Comparison of ENCODE assay signal across 35 cellular contexts in genomic region chr1:116176306-116176789, GRCh38.
A peak's percentile ranks its signal among the peaks of the same experiment; 100 is the strongest.
DNase-seq lines count a peak whose midpoint lies in the region; ATAC-seq, FAIRE-seq and TF ChIP-seq lines count a peak whose summit lies in the region.
"Had no signal": no experiment of that assay in that cellular context is flagged by ENCODE, and none has a peak within 500 bp of the region (broad histone marks: within the 10 kb centered on the region; RNA-seq: fewer than 3 reads in every experiment).

No MANE protein-coding gene starts in this region.

- no peaks in the 10 kb centered on the region for H3F3A ChIP-seq in GM23338 (replicated peaks; ENCODE audit: low read depth)

- no peak overlapping the region for H3K9ac ChIP-seq in HepG2 (ENCODE audit: insufficient read depth, low read depth, low read length)
- H3K9ac ChIP-seq in colonic mucosa (ENCODE audit: low read depth in 2 of 2, low read length in 2 of 2): no peak overlapping the region
- H3K9ac ChIP-seq: BLaER1; BLaER1 treated with 17β-estradiol and CSF1 and Interleukin-3, amounts not matched to agents 10 nM and 100 nM had no signal

- peak; percentile 77 for FAIRE-seq in HepG2 (lab: Jason Lieb, UNC)
- FAIRE-seq: A204.1, A549, D721Med had no signal

- H3K4me1 Mint-ChIP-seq in GM23338: no peaks in the 10 kb centered on the region
- H3K4me1 Mint-ChIP-seq: B cell; CD14-positive monocyte; CD4-positive, alpha-beta memory T cell; CD4-positive, CD25-positive, alpha-beta regulatory T cell; CD8-positive, alpha-beta memory T cell had no signal

- H3K27ac ChIP-seq in HepG2 (ENCODE audit: extremely low read length, insufficient read depth, low read length) (peak overlapping the region; percentile 66), right lobe of liver (no peak overlapping the region), colonic mucosa (no peak overlapping the region), esophagus muscularis mucosa (replicated peaks in 1 of 4) (no peak overlapping the region), GM23338 (ENCODE audit: low read depth) (no peak overlapping the region)
- H3K27ac ChIP-seq: 22Rv1; A549; BLaER1; BLaER1 treated with 17β-estradiol and CSF1 and Interleukin-3, amounts not matched to agents 10 nM and 100 nM; C4-2B had no signal

- H3K4me1 ChIP-seq in HepG2 (ENCODE audit: insufficient read depth, low read length) (peaks cover 100% of the 10 kb centered on the region), right lobe of liver (peaks cover 0 to 4% (median 0%) of the 10 kb centered on the region in 4 donors), colonic mucosa (no peaks in the 10 kb centered on the region), esophagus muscularis mucosa (no peaks in the 10 kb centered on the region), GM23338 (ENCODE audit: insufficient read depth) (no peaks in the 10 kb centered on the region)
- H3K4me1 ChIP-seq: A549; BE2C; BLaER1; BLaER1 treated with 17β-estradiol and CSF1 and Interleukin-3, amounts not matched to agents 10 nM and 100 nM had no signal

- in situ Hi-C loops in HepG2 (cut with HindIII; ENCODE audit: extremely low pct_ligation_motif_present, low pct_unique_long_range_greater_than_20kb): no loop called here

- CTCF ChIA-PET in HepG2 (lab: Yijun Ruan, JAX; ENCODE audit: low intra/inter-chr PET ratio, low total read pairs): no interaction called here

- H3K4me3 ChIP-seq in HepG2 (replicated peaks in 1 of 3; ENCODE audit: insufficient read depth in 1 of 3, low read depth in 2 of 3, low read length in 3 of 3) (peak overlapping the region in 1 of 3 experiments; percentile 8; a peak in 1 of 6 replicates), right lobe of liver (no peak overlapping the region), colonic mucosa (no peak overlapping the region), esophagus muscularis mucosa (no peak overlapping the region), GM23338 (no peak overlapping the region)
- H3K4me3 ChIP-seq: A549; BLaER1; BLaER1 treated with 17β-estradiol and CSF1 and Interleukin-3, amounts not matched to agents 10 nM and 100 nM had no signal

- no peaks in the 10 kb centered on the region for H3K27me3 Mint-ChIP-seq in GM23338 (ENCODE audit: insufficient read depth, low read depth, poor library complexity)
- H3K27me3 Mint-ChIP-seq: CD4-positive, alpha-beta T cell had no signal

- DNase-seq in HepG2 (ENCODE audit: low spot score) (peak; percentile 62), right lobe of liver (no peak), colonic mucosa (peak; percentile 7), esophagus muscularis mucosa (ENCODE audit: extremely low spot score) (peak; percentile 39), GM23338 (ENCODE audit: low spot score) (no peak)
- DNase-seq: 8988T; ACHN; AML-193; BE2C; C1 segment of cervical spinal cord; Caco-2; Calu3; CD4-positive, alpha-beta memory T cell; CD4-positive, alpha-beta T cell; CD4-positive, CD25-positive, alpha-beta regulatory T cell; CD8-positive, alpha-beta memory T cell; CD8-positive, alpha-beta T cell; COR-L47; DMS 273 treated with DMSO at 0.1 percent for 48 hours; DMS153; DMS53; DMS79; DMS79 treated with DMSO at 0.1 percent for 48 hours; DND-41; EL had no signal

- no peaks in the 10 kb centered on the region for H3K9me3 ChIP-seq in HepG2 (ENCODE audit: low read length)
- H3K9me3 ChIP-seq in right lobe of liver: no peaks in the 10 kb centered on the region
- no peaks in the 10 kb centered on the region for H3K9me3 ChIP-seq in colonic mucosa
- H3K9me3 ChIP-seq in esophagus muscularis mucosa: no peaks in the 10 kb centered on the region
- H3K9me3 ChIP-seq: A549; BE2C; BLaER1; BLaER1 treated with 17β-estradiol and CSF1 and Interleukin-3, amounts not matched to agents 10 nM and 100 nM; Caco-2 had no signal

- H4K20me1 ChIP-seq in HepG2 (ENCODE audit: insufficient read depth, low read length) (no peaks in the 10 kb centered on the region), GM23338 (replicated peaks; ENCODE audit: insufficient read depth) (no peaks in the 10 kb centered on the region; the same call in 1 of the 2 replicates)
- H4K20me1 ChIP-seq: BLaER1; BLaER1 treated with 17β-estradiol and CSF1 and Interleukin-3, amounts not matched to agents 10 nM and 100 nM had no signal

- H3K9me3 Mint-ChIP-seq in GM23338: no peaks in the 10 kb centered on the region
- H3K9me3 Mint-ChIP-seq: CD4-positive, alpha-beta memory T cell; CD4-positive, alpha-beta T cell; CD4-positive, CD25-positive, alpha-beta regulatory T cell; CD8-positive, alpha-beta memory T cell; CD8-positive, alpha-beta T cell had no signal

- no peaks in the 10 kb centered on the region for H3K36me3 Mint-ChIP-seq in GM23338 (ENCODE audit: low read depth)
- H3K36me3 Mint-ChIP-seq: CD14-positive monocyte; CD4-positive, alpha-beta memory T cell; CD4-positive, CD25-positive, alpha-beta regulatory T cell; CD8-positive, alpha-beta memory T cell; CD8-positive, alpha-beta T cell had no signal

- 28% methylated on average over 4 of the region's 4 CpGs for WGBS in HepG2 (ENCODE audit: low lambda C conversion rate)
- WGBS in right lobe of liver (ENCODE audit: insufficient coverage, low coverage, low lambda C conversion rate, missing lambda C conversion rate): 79% methylated on average over 4 of the region's 4 CpGs
- 82% methylated on average over 4 of the region's 4 CpGs for WGBS in esophagus muscularis mucosa

- POLR2A ChIA-PET in HepG2 (lab: Yijun Ruan, JAX): interaction anchor here (1.8 kb wide), 1 partner anchor 23 kb away, joined by 7 read pairs; no protein-coding TSS in a partner anchor

- no peaks in the 10 kb centered on the region for H3K27me3 ChIP-seq in HepG2 (ENCODE audit: control insufficient read depth in 1 of 2, insufficient read depth in 2 of 2, low read length in 2 of 2)
- no peaks in the 10 kb centered on the region for H3K27me3 ChIP-seq in right lobe of liver
- no peaks in the 10 kb centered on the region for H3K27me3 ChIP-seq in colonic mucosa
- peaks cover 0 to 11% (median 0%) of the 10 kb centered on the region in 4 donors for H3K27me3 ChIP-seq in esophagus muscularis mucosa
- H3K27me3 ChIP-seq in GM23338 (ENCODE audit: insufficient read depth): no peaks in the 10 kb centered on the region
- H3K27me3 ChIP-seq: BE2C; BLaER1; BLaER1 treated with 17β-estradiol and CSF1 and Interleukin-3, amounts not matched to agents 10 nM and 100 nM had no signal

- H3K4me2 ChIP-seq in HepG2 (ENCODE audit: low read depth, low read length): peak overlapping the region; percentile 48
- no peak overlapping the region for H3K4me2 ChIP-seq in GM23338
- H3K4me2 ChIP-seq: A549; BLaER1; BLaER1 treated with 17β-estradiol and CSF1 and Interleukin-3, amounts not matched to agents 10 nM and 100 nM had no signal

- intact Hi-C loops in HepG2 (cut with micrococcal nuclease; ENCODE audit: unreplicated experiment) (no loop called here), right lobe of liver (cut with DNase I) (no loop called here), colonic mucosa (cut with DNase I) (loop anchor here (10.0 kb wide), 1 partner anchor 148 kb away; no protein-coding TSS in a partner anchor), esophagus muscularis mucosa (cut with DNase I) (no loop called here)

- ATAC-seq in HepG2 (peak; percentile 66), right lobe of liver (no peak), GM19452 (IDR thresholded peaks at IDR 0.05; ENCODE audit: unreplicated experiment) (no peak), GM23338 (no peak)
- ATAC-seq: A549; CD8-positive, alpha-beta T cell had no signal

- H3K36me3 ChIP-seq in HepG2 (replicated peaks in 1 of 2; ENCODE audit: control insufficient read depth in 1 of 2, insufficient read depth in 2 of 2, low read length in 2 of 2) (no peaks in the 10 kb centered on the region), right lobe of liver (no peaks in the 10 kb centered on the region), colonic mucosa (no peaks in the 10 kb centered on the region), esophagus muscularis mucosa (no peaks in the 10 kb centered on the region), GM23338 (ENCODE audit: insufficient read depth) (no peaks in the 10 kb centered on the region)
- H3K36me3 ChIP-seq: BE2C; BLaER1; BLaER1 treated with 17β-estradiol and CSF1 and Interleukin-3, amounts not matched to agents 10 nM and 100 nM had no signal

- H3K9me2 ChIP-seq in GM23338 (ENCODE audit: insufficient read depth): no peaks in the 10 kb centered on the region; the same call in 1 of the 2 replicates

- TF ChIP-seq POLR2A in HepG2 (IDR thresholded peaks at IDR 0.05; ENCODE audit: insufficient read depth in 1 of 2, low read depth in 2 of 2, low read length in 2 of 2) (no peak), right lobe of liver (IDR thresholded peaks at IDR 0.05) (no peak), esophagus muscularis mucosa (IDR thresholded peaks at IDR 0.05; ENCODE audit: low read depth) (no peak)

- H3K4me3 Mint-ChIP-seq in GM23338: no peak overlapping the region
- H3K4me3 Mint-ChIP-seq: B cell; CD14-positive monocyte; CD4-positive, alpha-beta memory T cell; CD4-positive, alpha-beta T cell; CD4-positive, CD25-positive, alpha-beta regulatory T cell; CD8-positive, alpha-beta memory T cell; CD8-positive, alpha-beta T cell had no signal

- TF ChIP-seq EP300 in HepG2 (IDR thresholded peaks at IDR 0.05; ENCODE audit: low read depth in 2 of 2, low read length in 2 of 2) (peak in 1 of 2 experiments; percentile 80; a peak in 2 of 4 replicates), HepG2 (CRISPR knock-in tag; IDR thresholded peaks at IDR 0.05; ENCODE audit: borderline replicate concordance) (no peak; the same call in 1 of the 2 replicates), esophagus muscularis mucosa (IDR thresholded peaks at IDR 0.05) (no peak)

- no peak for TF ChIP-seq RAD21 in HepG2 (CRISPR knock-in tag; IDR thresholded peaks at IDR 0.05)

- no peak overlapping the region for H2AFZ ChIP-seq in HepG2 (ENCODE audit: low read length)
- H2AFZ ChIP-seq in GM23338: no peak overlapping the region

- H3K27ac Mint-ChIP-seq in GM23338: no peak overlapping the region
- H3K27ac Mint-ChIP-seq: B cell; CD14-positive monocyte; CD4-positive, alpha-beta memory T cell; CD4-positive, alpha-beta T cell; CD4-positive, CD25-positive, alpha-beta regulatory T cell; CD8-positive, alpha-beta memory T cell; CD8-positive, alpha-beta T cell had no signal

- TF ChIP-seq CTCF in HepG2 (CRISPR knock-in tag; IDR thresholded peaks at IDR 0.05): no peak
- TF ChIP-seq CTCF in right lobe of liver (IDR thresholded peaks at IDR 0.05): no peak
- no peak for TF ChIP-seq CTCF in colonic mucosa (IDR thresholded peaks at IDR 0.05)
- TF ChIP-seq CTCF in esophagus muscularis mucosa (IDR thresholded peaks at IDR 0.05): no peak
- TF ChIP-seq CTCF in GM23338 (conservative IDR thresholded peaks at IDR 0.05; ENCODE audit: low read depth in 2 of 2): no peak

- H3K79me2 ChIP-seq in HepG2 (ENCODE audit: insufficient read depth, low read length) (no peaks in the 10 kb centered on the region), GM23338 (replicated peaks; ENCODE audit: insufficient read depth) (no peaks in the 10 kb centered on the region)

- no TSS peak for BruUV-seq in HepG2 (replicated peaks; lab: Mats Ljungman, UMichigan)

TF ChIP-seq in HepG2, 621 proteins besides CTCF, POLR2A, EP300 and RAD21 (continues in another document):
- TF ChIP-seq SP5 (CRISPR knock-in tag; IDR thresholded peaks at IDR 0.05; ENCODE audit: borderline replicate concordance, low read depth): 0 out of 2 replicates have a peak, but pooled peaks have one; percentile 8

TF ChIP-seq in GM23338, 12 proteins besides CTCF, POLR2A, EP300 and RAD21 (continues in another document):
- no peak for TF ChIP-seq NANOG (IDR thresholded peaks at IDR 0.05; ENCODE audit: borderline replicate concordance)
- TF ChIP-seq ZNF331 (CRISPR knock-in tag; IDR thresholded peaks at IDR 0.05; ENCODE audit: low read depth): no peak

Comparison
In these comparisons a context has a peak if more than half of its experiments do, and no peak if none do; other contexts are left out.
1. DNase-seq: peak in HepG2 (single experiment), colonic mucosa (single experiment) and esophagus muscularis mucosa (single experiment); none in right lobe of liver (0 of 3) and GM23338 (single experiment).